In the genomic region with DNA sequence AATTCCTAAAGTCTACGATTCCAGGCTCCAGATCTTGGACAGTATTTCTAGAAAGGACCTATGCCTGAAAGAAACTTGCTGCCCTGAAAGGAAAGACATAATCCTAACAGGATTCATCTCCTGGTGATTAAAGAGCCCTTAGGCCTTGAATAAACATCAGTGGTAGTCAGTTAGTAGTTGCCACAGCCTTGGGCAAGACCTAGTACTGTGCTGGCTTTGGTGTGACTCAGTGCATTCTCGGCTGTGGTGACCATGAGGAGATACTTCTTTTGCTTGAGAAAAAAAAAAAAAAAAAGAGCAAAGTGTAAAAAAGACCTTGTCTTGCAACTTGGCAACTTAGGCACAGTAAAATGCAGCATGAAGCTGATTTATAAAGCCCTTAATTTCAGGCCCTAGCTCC, we compare ENCODE assay signal across 37 cellular contexts.
"Had no signal": no experiment of that assay in that cellular context is flagged by ENCODE, and none has a peak within 500 bp of the region (broad histone marks: within the 10 kb centered on the region; RNA-seq: fewer than 3 reads in every experiment).

No MANE protein-coding gene starts in this region.

- H3K36me3 ChIP-seq: adrenal gland, brain microvascular endothelial cell, cardiac muscle cell had no signal

- H3K27me3 ChIP-seq: adrenal gland, body of pancreas, brain microvascular endothelial cell, cardiac muscle cell had no signal

- DNase-seq: activated B cell treated with CpG ODN at 0.5 μM for 24 hours; activated CD4-positive, alpha-beta memory T cell treated with anti-CD3 and anti-CD28 coated beads for 36 hours; activated CD4-positive, alpha-beta T cell treated with anti-CD3 and anti-CD28 coated beads for 4 hours; activated CD4-positive, alpha-beta T cell treated with anti-CD3 and anti-CD28 coated beads, Interleukin-2, amount 10 ng/mL, durations not matched to agents 24 days and 14 days; activated CD4-positive, alpha-beta T cell treated with anti-CD3 and anti-CD28 coated beads, Interleukin-2, amount 50 U/mL, for 1 hour; activated CD4-positive, alpha-beta T cell treated with anti-CD3 and anti-CD28 coated beads, Interleukin-2, amount 50 U/mL, for 4 hours; activated CD4-positive, CD25-positive, alpha-beta regulatory T cell treated with anti-CD3 and anti-CD28 coated beads, Interleukin-2, amount 50 U/mL, for 72 hours; activated CD8-positive, alpha-beta memory T cell treated with anti-CD3 and anti-CD28 coated beads, Interleukin-2, amount 50 U/mL, for 4 hours; activated CD8-positive, alpha-beta T cell treated with anti-CD3 and anti-CD28 coated beads for 36 hours; activated effector memory CD4-positive, alpha-beta T cell treated with anti-CD3 and anti-CD28 coated beads, Interleukin-2, amount 50 U/mL, for 16 hours; activated gamma-delta T cell treated with Interleukin-2 at 50 U/mL for 16 hours; activated naive CD4-positive, alpha-beta T cell; activated naive CD4-positive, alpha-beta T cell treated with anti-CD3 and anti-CD28 coated beads for 36 hours; activated naive CD4-positive, alpha-beta T cell treated with anti-CD3 and anti-CD28 coated beads, Interleukin-2, amount 50 U/mL, for 16 hours; activated naive CD8-positive, alpha-beta T cell treated with anti-CD3 and anti-CD28 coated beads for 36 hours; activated T-cell treated with anti-CD3 and anti-CD28 coated beads for 4 hours; activated T-cell treated with anti-CD3 and anti-CD28 coated beads, Interleukin-2, amount 50 U/mL, for 1 hour; activated T-cell treated with anti-CD3 and anti-CD28 coated beads, Interleukin-2, amount 50 U/mL, for 4 hours; activated T-cell treated with anti-CD3 and anti-CD28 coated beads, Interleukin-2, amount 50 U/mL, for 72 hours; adrenal gland; amniotic stem cell; aorta; body of pancreas; brain microvascular endothelial cell; caudate nucleus; cerebellar nuclear complex; T-helper 1 cell; T-helper 2 cell; T-helper 9 cell had no signal

- ATAC-seq: activated CD8-positive, alpha-beta T cell treated with anti-CD3 and anti-CD28 coated beads for 36 hours; activated naive CD4-positive, alpha-beta T cell treated with anti-CD3 and anti-CD28 coated beads, Interleukin-2, amount 50 U/mL, for 72 hours; activated T-cell treated with anti-CD3 and anti-CD28 coated beads, Interleukin-2, amount 50 U/mL, for 4 hours; activated T-cell treated with anti-CD3 and anti-CD28 coated beads, Interleukin-2, amount 50 U/mL, for 72 hours; activated T-helper 17 cell treated with anti-CD3 and anti-CD28 coated beads, Interleukin-2, amount 50 U/mL, for 72 hours; body of pancreas had no signal

- H3K27ac ChIP-seq: adrenal gland, body of pancreas, brain microvascular endothelial cell, cardiac muscle cell, VCaP had no signal

- H3K4me1 Mint-ChIP-seq: activated B cell treated with CpG ODN at 0.5 μM for 24 hours; activated CD4-positive, alpha-beta T cell treated with anti-CD3 and anti-CD28 coated beads, Interleukin-2, amount 10 ng/mL, durations not matched to agents 24 days and 14 days; activated naive CD8-positive, alpha-beta T cell treated with anti-CD3 and anti-CD28 coated beads for 36 hours; activated T-helper 17 cell treated with anti-CD3 and anti-CD28 coated beads, Interleukin-2, amount 50 U/mL, for 72 hours; central memory CD8-positive, alpha-beta T cell had no signal

- H3K4me1 ChIP-seq: adrenal gland, body of pancreas had no signal

- H3K27ac Mint-ChIP-seq: activated B cell treated with CpG ODN at 0.5 μM for 24 hours; activated CD4-positive, alpha-beta memory T cell treated with anti-CD3 and anti-CD28 coated beads for 36 hours; activated CD4-positive, alpha-beta T cell treated with anti-CD3 and anti-CD28 coated beads, Interleukin-2, amount 10 ng/mL, durations not matched to agents 24 days and 14 days; activated CD8-positive, alpha-beta T cell treated with anti-CD3 and anti-CD28 coated beads for 36 hours; activated naive CD4-positive, alpha-beta T cell treated with anti-CD3 and anti-CD28 coated beads for 36 hours; activated naive CD4-positive, alpha-beta T cell treated with anti-CD3 and anti-CD28 coated beads, Interleukin-2, amount 50 U/mL, for 72 hours; activated naive CD8-positive, alpha-beta T cell treated with anti-CD3 and anti-CD28 coated beads for 36 hours; activated T-cell treated with anti-CD3 and anti-CD28 coated beads, Interleukin-2, amount 50 U/mL, for 72 hours; activated T-helper 1 cell treated with anti-CD3 and anti-CD28 coated beads, Interleukin-12 subunit alpha, Interleukin-12 subunit beta, Interleukin-2, Interleukin-4 antibody, amounts not matched to agents 30 ng/mL and 10 ng/mL and 1 ng/mL, durations not matched to agents 14 hours and 24 hours and 36 hours; activated T-helper 17 cell treated with anti-CD3 and anti-CD28 coated beads, Interleukin-2, amount 50 U/mL, for 72 hours; T-helper 1 cell treated with Interleukin-12 subunit alpha and Interleukin-12 subunit beta and Interleukin-4 antibody, amounts not matched to agents 30 μg/mL and 1 μg/mL, for 36 hours; T-helper 2 cell treated with Interferon-gamma antibody and Interleukin-4, amounts not matched to agents 5 μg/mL and 100 μg/mL, for 36 hours had no signal

- H3K27me3 Mint-ChIP-seq: activated B cell treated with CpG ODN at 0.5 μM for 24 hours; activated CD4-positive, alpha-beta memory T cell treated with anti-CD3 and anti-CD28 coated beads for 36 hours; activated CD4-positive, alpha-beta T cell treated with anti-CD3 and anti-CD28 coated beads, Interleukin-2, amount 10 ng/mL, durations not matched to agents 24 days and 14 days; activated CD8-positive, alpha-beta T cell treated with anti-CD3 and anti-CD28 coated beads for 36 hours; activated naive CD8-positive, alpha-beta T cell treated with anti-CD3 and anti-CD28 coated beads for 36 hours; activated T-helper 17 cell treated with anti-CD3 and anti-CD28 coated beads, Interleukin-2, amount 50 U/mL, for 72 hours; central memory CD8-positive, alpha-beta T cell had no signal

- H3K9me3 Mint-ChIP-seq: activated CD4-positive, alpha-beta memory T cell treated with anti-CD3 and anti-CD28 coated beads for 36 hours; activated CD4-positive, alpha-beta T cell treated with anti-CD3 and anti-CD28 coated beads, Interleukin-2, amount 10 ng/mL, durations not matched to agents 24 days and 14 days; activated CD8-positive, alpha-beta T cell treated with anti-CD3 and anti-CD28 coated beads for 36 hours; activated naive CD4-positive, alpha-beta T cell treated with anti-CD3 and anti-CD28 coated beads for 36 hours; activated naive CD8-positive, alpha-beta T cell treated with anti-CD3 and anti-CD28 coated beads for 36 hours; activated T-cell treated with anti-CD3 and anti-CD28 coated beads, Interleukin-2, amount 50 U/mL, for 4 hours; activated T-helper 1 cell treated with anti-CD3 and anti-CD28 coated beads, Interleukin-12 subunit alpha, Interleukin-12 subunit beta, Interleukin-2, Interleukin-4 antibody, amounts not matched to agents 30 ng/mL and 10 ng/mL and 1 ng/mL, durations not matched to agents 14 hours and 24 hours and 36 hours; activated T-helper 17 cell treated with anti-CD3 and anti-CD28 coated beads, Interleukin-2, amount 50 U/mL, for 72 hours; T-helper 1 cell treated with Interleukin-12 subunit alpha and Interleukin-12 subunit beta and Interleukin-4 antibody, amounts not matched to agents 30 μg/mL and 1 μg/mL, for 36 hours had no signal

- H3K4me3 ChIP-seq: adrenal gland, body of pancreas, cardiac muscle cell had no signal

- H3K4me3 Mint-ChIP-seq: activated B cell treated with CpG ODN at 0.5 μM for 24 hours; activated CD4-positive, alpha-beta memory T cell treated with anti-CD3 and anti-CD28 coated beads for 36 hours; activated CD4-positive, alpha-beta T cell treated with anti-CD3 and anti-CD28 coated beads, Interleukin-2, amount 10 ng/mL, durations not matched to agents 24 days and 14 days; activated CD8-positive, alpha-beta T cell treated with anti-CD3 and anti-CD28 coated beads for 36 hours; activated naive CD4-positive, alpha-beta T cell treated with anti-CD3 and anti-CD28 coated beads for 36 hours; activated naive CD8-positive, alpha-beta T cell treated with anti-CD3 and anti-CD28 coated beads for 36 hours; activated T-cell treated with anti-CD3 and anti-CD28 coated beads, Interleukin-2, amount 50 U/mL, for 4 hours; activated T-cell treated with anti-CD3 and anti-CD28 coated beads, Interleukin-2, amount 50 U/mL, for 72 hours; activated T-helper 1 cell treated with anti-CD3 and anti-CD28 coated beads, Interleukin-12 subunit alpha, Interleukin-12 subunit beta, Interleukin-2, Interleukin-4 antibody, amounts not matched to agents 30 ng/mL and 10 ng/mL and 1 ng/mL, durations not matched to agents 14 hours and 24 hours and 36 hours; activated T-helper 17 cell treated with anti-CD3 and anti-CD28 coated beads, Interleukin-2, amount 50 U/mL, for 72 hours; central memory CD8-positive, alpha-beta T cell; T-helper 1 cell treated with Interleukin-12 subunit alpha and Interleukin-12 subunit beta and Interleukin-4 antibody, amounts not matched to agents 30 μg/mL and 1 μg/mL, for 36 hours; T-helper 2 cell treated with Interferon-gamma antibody and Interleukin-4, amounts not matched to agents 5 μg/mL and 100 μg/mL, for 36 hours had no signal

- H3K9me3 ChIP-seq: adrenal gland, body of pancreas had no signal

- H3K36me3 Mint-ChIP-seq: activated CD4-positive, alpha-beta memory T cell treated with anti-CD3 and anti-CD28 coated beads for 36 hours; activated naive CD4-positive, alpha-beta T cell treated with anti-CD3 and anti-CD28 coated beads, Interleukin-2, amount 50 U/mL, for 72 hours; activated naive CD8-positive, alpha-beta T cell treated with anti-CD3 and anti-CD28 coated beads for 36 hours had no signal
